Comparison of ENCODE assay signal across 13 cellular contexts in genomic region chr20:31673435-31673834, GRCh38. TPM values are rescaled to one million over a fixed set of nuclear protein-coding genes. Genes with fewer than 3 reads are reported as not detected.
A peak's percentile ranks its signal among the peaks of the same experiment; 100 is the strongest.
DNase-seq lines count a peak whose midpoint lies in the region; ATAC-seq lines count a peak whose summit lies in the region.
"Had no signal": no experiment of that assay in that cellular context is flagged by ENCODE, and none has a peak within 500 bp of the region (broad histone marks: within the 10 kb centered on the region; RNA-seq: fewer than 3 reads in every experiment).

No MANE protein-coding gene starts in this region.

- POLR2A ChIA-PET in CD4-positive, alpha-beta memory T cell (lab: Charles Lee; ENCODE audit: partially characterized antibody) = interaction anchor here (3.6 to 6.0 kb wide), 2 partner anchors 12 to 47 kb away, joined by 22 to 125 read pairs; partner anchors contain the start of gene BCL2L1

- H3K36me3 Mint-ChIP-seq in CD4-positive, alpha-beta memory T cell = peaks cover 8 to 10% of the 10 kb centered on the region in 2 donors
- peaks cover 10% of the 10 kb centered on the region for H3K36me3 Mint-ChIP-seq in central memory CD8-positive, alpha-beta T cell (ENCODE audit: insufficient read depth)
- H3K36me3 Mint-ChIP-seq in stimulated activated effector memory CD8-positive, alpha-beta T cell treated with anti-CD3 and anti-CD28 coated beads, Interleukin-12 subunit alpha, Interleukin-12 subunit beta, amount 100 ng/mL, for 72 hours = peaks cover 100% of the 10 kb centered on the region

- H3K4me3 ChIP-seq in CD4-positive, alpha-beta memory T cell (ENCODE audit: low read length in 2 of 2) = no peak overlapping the region

- CTCF ChIA-PET in CD4-positive, alpha-beta memory T cell (lab: Charles Lee; ENCODE audit: partially characterized antibody) = interaction anchor here (5.7 to 8.2 kb wide), 2 partner anchors 13 to 50 kb away, joined by 87 to 94 read pairs; partner anchors contain the start of gene BCL2L1

- H3K4me1 ChIP-seq in CD4-positive, alpha-beta memory T cell (ENCODE audit: insufficient read depth, low read length) = peaks cover 71% of the 10 kb centered on the region

- H3K4me3 Mint-ChIP-seq in CD4-positive, alpha-beta memory T cell = peak overlapping the region in 5 of 8 donors; percentile 92 to 97 (median 94)
- H3K4me3 Mint-ChIP-seq in central memory CD8-positive, alpha-beta T cell = no peak overlapping the region
- H3K4me3 Mint-ChIP-seq in stimulated activated effector memory CD8-positive, alpha-beta T cell treated with anti-CD3 and anti-CD28 coated beads, Interleukin-12 subunit alpha, Interleukin-12 subunit beta, amount 100 ng/mL, for 72 hours = no peak overlapping the region

- no peaks in the 10 kb centered on the region for H3K9me3 Mint-ChIP-seq in CD4-positive, alpha-beta memory T cell
- H3K9me3 Mint-ChIP-seq in central memory CD8-positive, alpha-beta T cell = no peaks in the 10 kb centered on the region
- no peaks in the 10 kb centered on the region for H3K9me3 Mint-ChIP-seq in stimulated activated effector memory CD8-positive, alpha-beta T cell treated with anti-CD3 and anti-CD28 coated beads, Interleukin-12 subunit alpha, Interleukin-12 subunit beta, amount 100 ng/mL, for 72 hours

- no peaks in the 10 kb centered on the region for H3K27me3 Mint-ChIP-seq in CD4-positive, alpha-beta memory T cell
- no peaks in the 10 kb centered on the region for H3K27me3 Mint-ChIP-seq in central memory CD8-positive, alpha-beta T cell

- ATAC-seq in central memory CD8-positive, alpha-beta T cell (replicated peaks; ENCODE audit: extremely low read depth, poor library complexity, severe bottlenecking) = no peak
- no peak for ATAC-seq in stimulated activated effector memory CD8-positive, alpha-beta T cell treated with anti-CD3 and anti-CD28 coated beads, Interleukin-12 subunit alpha, Interleukin-12 subunit beta, amount 100 ng/mL, for 72 hours
- ATAC-seq in HG03039 (IDR thresholded peaks at IDR 0.05; ENCODE audit: unreplicated experiment) = no peak
- ATAC-seq: esophagus mucosa had no signal

- H3K27ac Mint-ChIP-seq in CD4-positive, alpha-beta memory T cell = peak overlapping the region; percentile 59 to 98 (median 97)
- H3K27ac Mint-ChIP-seq in central memory CD8-positive, alpha-beta T cell (ENCODE audit: low read depth) = peak overlapping the region; percentile 98
- H3K27ac Mint-ChIP-seq in stimulated activated effector memory CD8-positive, alpha-beta T cell treated with anti-CD3 and anti-CD28 coated beads, Interleukin-12 subunit alpha, Interleukin-12 subunit beta, amount 100 ng/mL, for 72 hours = peak overlapping the region; percentile 99

- no peaks in the 10 kb centered on the region for H3K9me3 ChIP-seq in CD4-positive, alpha-beta memory T cell (ENCODE audit: control insufficient read depth in 1 of 2, low read length in 2 of 2)
- no peaks in the 10 kb centered on the region for H3K9me3 ChIP-seq in KOPT-K1 (ENCODE audit: insufficient read depth, low read length, poor library complexity, severe bottlenecking)

- DNase-seq in CD4-positive, alpha-beta memory T cell = no peak
- no peak for DNase-seq in central memory CD8-positive, alpha-beta T cell (ENCODE audit: low spot score in 2 of 2)
- no peak for DNase-seq in stimulated activated effector memory CD8-positive, alpha-beta T cell treated with anti-CD3 and anti-CD28 coated beads, Interleukin-12 subunit alpha, Interleukin-12 subunit beta, amount 100 ng/mL, for 72 hours (ENCODE audit: low spot score in 2 of 2)
- no peak for DNase-seq in amygdala (lab: John Stamatoyannopoulos, UW)
- DNase-seq in GM19240 (ENCODE audit: insufficient read length, low spot score) = no peak
- DNase-seq: NCI-H1694, NCI-H82, retina, SHP77 treated with DMSO at 0.1 percent for 48 hours, WERI-Rb-1 had no signal

- peaks cover 48 to 73% (median 61%) of the 10 kb centered on the region in 4 donors for H3K4me1 Mint-ChIP-seq in CD4-positive, alpha-beta memory T cell
- peaks cover 70% of the 10 kb centered on the region for H3K4me1 Mint-ChIP-seq in central memory CD8-positive, alpha-beta T cell
- peaks cover 94% of the 10 kb centered on the region for H3K4me1 Mint-ChIP-seq in stimulated activated effector memory CD8-positive, alpha-beta T cell treated with anti-CD3 and anti-CD28 coated beads, Interleukin-12 subunit alpha, Interleukin-12 subunit beta, amount 100 ng/mL, for 72 hours

- H3K27ac ChIP-seq in CD4-positive, alpha-beta memory T cell (ENCODE audit: low read depth, low read length) = peak overlapping the region; percentile 75
- H3K27ac ChIP-seq in KOPT-K1 (ENCODE audit: low read depth, low read length, poor library complexity, severe bottlenecking) = peak overlapping the region; percentile 99
- H3K27ac ChIP-seq: WERI-Rb-1 had no signal

- intact Hi-C loops in CD4-positive, alpha-beta memory T cell (cut with micrococcal nuclease) = no loop called here

- peaks cover 6% of the 10 kb centered on the region for H3K36me3 ChIP-seq in CD4-positive, alpha-beta memory T cell (ENCODE audit: insufficient read depth, low read length)
- peaks cover 62% of the 10 kb centered on the region for H3K36me3 ChIP-seq in KOPT-K1 (ENCODE audit: insufficient read depth, low read length)

- no peaks in the 10 kb centered on the region for H3K27me3 ChIP-seq in CD4-positive, alpha-beta memory T cell (ENCODE audit: insufficient read depth, low read length)

RNA-seq across cellular contexts. Expression of gene COX4I2, which starts 35.7 kb away (rescaled TPM):
- total RNA-seq in CD4-positive, alpha-beta memory T cell = not detected
- polyA plus RNA-seq in CD4-positive, alpha-beta memory T cell = not detected

RNA-seq across cellular contexts. Expression of gene BCL2L1, which starts 49.2 kb away (rescaled TPM):
- 10 to 100 TPM; 20.3 to 20.8 TPM for total RNA-seq in CD4-positive, alpha-beta memory T cell
- polyA plus RNA-seq in CD4-positive, alpha-beta memory T cell = 10 to 100 TPM; 22.8 to 26.1 TPM

Comparison
In these comparisons a context has a peak if more than half of its experiments do, and no peak if none do; other contexts are left out.
1. H3K4me3 Mint-ChIP-seq: peak in CD4-positive, alpha-beta memory T cell (5 of 8); none in central memory CD8-positive, alpha-beta T cell (single experiment) and stimulated activated effector memory CD8-positive, alpha-beta T cell treated with anti-CD3 and anti-CD28 coated beads, Interleukin-12 subunit alpha, Interleukin-12 subunit beta, amount 100 ng/mL, for 72 hours (single experiment).
2. Peak in every context shown above with its lines, with median percentiles within 50 percentile points of each other: H3K27ac Mint-ChIP-seq.